ENCODE assay signal across 12 cellular contexts in genomic region chr7:45978731-45979211, GRCh38. TPM values are rescaled to one million over a fixed set of nuclear protein-coding genes. Genes with fewer than 3 reads are reported as not detected.
DNase-seq lines count a peak whose midpoint lies in the region; ATAC-seq, FAIRE-seq and TF ChIP-seq lines count a peak whose summit lies in the region.
"Had no signal": no experiment of that assay in that cellular context is flagged by ENCODE, and none has a peak within 500 bp of the region (broad histone marks: within the 10 kb centered on the region; RNA-seq: fewer than 3 reads in every experiment).

No MANE protein-coding gene starts in this region.

- H3K9me1 ChIP-seq in keratinocyte (ENCODE audit: control insufficient read depth, extremely low read depth, insufficient read depth, low read length) = no peaks in the 10 kb centered on the region

- H3K27ac Mint-ChIP-seq in activated CD4-positive, alpha-beta T cell treated with anti-CD3 and anti-CD28 coated beads, Interleukin-2, amount 10 ng/mL, durations not matched to agents 24 days and 14 days = peak overlapping the region; percentile 52
- H3K27ac Mint-ChIP-seq in activated T-helper 17 cell treated with anti-CD3 and anti-CD28 coated beads, Interleukin-2, amount 50 U/mL, for 72 hours = peak overlapping the region; percentile 72
- H3K27ac Mint-ChIP-seq: activated T-cell treated with anti-CD3 and anti-CD28 coated beads, Interleukin-2, amount 50 U/mL, for 72 hours; dendritic cell treated with granulocyte-macrophage colony-stimulating factor and Interleukin-4, amounts not matched to agents 40 ng/mL and 50 ng/mL, for 4 days had no signal

- H3K4me1 ChIP-seq in keratinocyte (ENCODE audit: control insufficient read depth, extremely low read depth, insufficient read depth, low read length) (peaks cover 26% of the 10 kb centered on the region), tibial artery (peaks cover 0 to 70% (median 46%) of the 10 kb centered on the region in 4 donors)
- H3K4me1 ChIP-seq: parathyroid adenoma had no signal

- no peaks in the 10 kb centered on the region for H4K20me1 ChIP-seq in keratinocyte (ENCODE audit: control insufficient read depth, extremely low read depth, insufficient read depth, low read length)

- H3K36me3 ChIP-seq in keratinocyte (ENCODE audit: control insufficient read depth in 2 of 2, extremely low read depth in 1 of 2, insufficient read depth in 2 of 2, low read length in 2 of 2) = no peaks in the 10 kb centered on the region
- H3K36me3 ChIP-seq in tibial artery = no peaks in the 10 kb centered on the region

- H3K4me3 ChIP-seq in keratinocyte (ENCODE audit: control insufficient read depth in 2 of 3, extremely low read depth in 1 of 3, insufficient read depth in 2 of 3, low read depth in 1 of 3, low read length in 3 of 3) (no peak overlapping the region), tibial artery (peak overlapping the region in 1 of 2 donors; percentile 9), dorsolateral prefrontal cortex (no peak overlapping the region)

- no peaks in the 10 kb centered on the region for H3K9me3 ChIP-seq in keratinocyte (ENCODE audit: control insufficient read depth, low read depth, low read length)
- no peaks in the 10 kb centered on the region for H3K9me3 ChIP-seq in tibial artery

- H3K9me3 Mint-ChIP-seq in activated CD4-positive, alpha-beta T cell treated with anti-CD3 and anti-CD28 coated beads, Interleukin-2, amount 10 ng/mL, durations not matched to agents 24 days and 14 days = no peaks in the 10 kb centered on the region
- no peaks in the 10 kb centered on the region for H3K9me3 Mint-ChIP-seq in activated T-helper 17 cell treated with anti-CD3 and anti-CD28 coated beads, Interleukin-2, amount 50 U/mL, for 72 hours
- H3K9me3 Mint-ChIP-seq: dendritic cell treated with granulocyte-macrophage colony-stimulating factor and Interleukin-4, amounts not matched to agents 40 ng/mL and 50 ng/mL, for 4 days had no signal

- no peaks in the 10 kb centered on the region for H3K36me3 Mint-ChIP-seq in activated CD4-positive, alpha-beta T cell treated with anti-CD3 and anti-CD28 coated beads, Interleukin-2, amount 10 ng/mL, durations not matched to agents 24 days and 14 days (ENCODE audit: low read depth)
- H3K36me3 Mint-ChIP-seq in activated T-helper 17 cell treated with anti-CD3 and anti-CD28 coated beads, Interleukin-2, amount 50 U/mL, for 72 hours (ENCODE audit: low read depth) = peaks cover 26% of the 10 kb centered on the region

- H3K9ac ChIP-seq in keratinocyte (ENCODE audit: control insufficient read depth, extremely low read depth, insufficient read depth, low read length) = peak overlapping the region; percentile 49
- H3K9ac ChIP-seq: parathyroid adenoma had no signal

- H3K4me3 Mint-ChIP-seq in activated CD4-positive, alpha-beta T cell treated with anti-CD3 and anti-CD28 coated beads, Interleukin-2, amount 10 ng/mL, durations not matched to agents 24 days and 14 days = no peak overlapping the region
- H3K4me3 Mint-ChIP-seq in activated T-helper 17 cell treated with anti-CD3 and anti-CD28 coated beads, Interleukin-2, amount 50 U/mL, for 72 hours = peak overlapping the region; percentile 5
- H3K4me3 Mint-ChIP-seq: activated T-cell treated with anti-CD3 and anti-CD28 coated beads, Interleukin-2, amount 50 U/mL, for 72 hours; dendritic cell treated with granulocyte-macrophage colony-stimulating factor and Interleukin-4, amounts not matched to agents 40 ng/mL and 50 ng/mL, for 4 days had no signal

- no peak for ATAC-seq in activated T-helper 17 cell treated with anti-CD3 and anti-CD28 coated beads, Interleukin-2, amount 50 U/mL, for 72 hours (replicated peaks)

- peaks cover 4% of the 10 kb centered on the region for H3K4me1 Mint-ChIP-seq in activated CD4-positive, alpha-beta T cell treated with anti-CD3 and anti-CD28 coated beads, Interleukin-2, amount 10 ng/mL, durations not matched to agents 24 days and 14 days
- H3K4me1 Mint-ChIP-seq in activated T-helper 17 cell treated with anti-CD3 and anti-CD28 coated beads, Interleukin-2, amount 50 U/mL, for 72 hours = no peaks in the 10 kb centered on the region

- no peak for TF ChIP-seq CTCF in keratinocyte (optimal IDR thresholded peaks at IDR 0.05 in 1 of 3, IDR thresholded peaks at IDR 0.05 in 1 of 3, conservative IDR thresholded peaks at IDR 0.05 in 1 of 3; ENCODE audit: extremely low read depth in 1 of 3, insufficient read depth in 2 of 3, low read length in 3 of 3)
- no peak for TF ChIP-seq CTCF in tibial artery (IDR thresholded peaks at IDR 0.05)
- no peak for TF ChIP-seq CTCF in dorsolateral prefrontal cortex (IDR thresholded peaks at IDR 0.05 in 54 of 56, conservative IDR thresholded peaks at IDR 0.05 in 2 of 56; ENCODE audit: low read depth in 1 of 56, partially characterized antibody in 56 of 56)

- H3K27me3 Mint-ChIP-seq in activated CD4-positive, alpha-beta T cell treated with anti-CD3 and anti-CD28 coated beads, Interleukin-2, amount 10 ng/mL, durations not matched to agents 24 days and 14 days = no peaks in the 10 kb centered on the region
- no peaks in the 10 kb centered on the region for H3K27me3 Mint-ChIP-seq in activated T-helper 17 cell treated with anti-CD3 and anti-CD28 coated beads, Interleukin-2, amount 50 U/mL, for 72 hours
- H3K27me3 Mint-ChIP-seq: dendritic cell treated with granulocyte-macrophage colony-stimulating factor and Interleukin-4, amounts not matched to agents 40 ng/mL and 50 ng/mL, for 4 days had no signal

- peak; percentile 41 for FAIRE-seq in keratinocyte (lab: Jason Lieb, UNC)

- dilution Hi-C loops in keratinocyte (cut with MboI; ENCODE audit: extremely low pct_ligation_motif_present, low sequenced_read_pairs) = no loop called here

- H3K27ac ChIP-seq in keratinocyte (ENCODE audit: control insufficient read depth, insufficient read depth, low read length) (peak overlapping the region; percentile 74), tibial artery (peak overlapping the region; percentile 55 to 85), dorsolateral prefrontal cortex (peak overlapping the region in 11 of 59 donors; percentile 18 to 61 (median 44))
- H3K27ac ChIP-seq: parathyroid adenoma had no signal

- no peaks in the 10 kb centered on the region for H3K79me2 ChIP-seq in keratinocyte (ENCODE audit: control insufficient read depth, insufficient read depth, low read length)
- H3K79me2 ChIP-seq: parathyroid adenoma had no signal

- peak; percentile 35 for DNase-seq in activated CD4-positive, alpha-beta T cell treated with anti-CD3 and anti-CD28 coated beads, Interleukin-2, amount 10 ng/mL, durations not matched to agents 24 days and 14 days
- no peak for DNase-seq in activated CD4-positive, alpha-beta T cell treated with anti-CD3 and anti-CD28 coated beads for 48 hours
- DNase-seq in keratinocyte (ENCODE audit: low read depth, low spot score) = no peak
- DNase-seq in tibial artery = no peak
- no peak for DNase-seq in dorsolateral prefrontal cortex
- no peak for DNase-seq in NCI-H146 (lab: John Stamatoyannopoulos, UW)
- no peak for DNase-seq in stimulated activated CD4-positive, alpha-beta T cell treated with anti-CD3 and anti-CD28 coated beads, Interleukin-4, amount 100 ng/mL, for 24 hours
- DNase-seq: KG1 had no signal

- no peak overlapping the region for H2AFZ ChIP-seq in keratinocyte (ENCODE audit: control insufficient read depth, low read length)
- H2AFZ ChIP-seq: parathyroid adenoma had no signal

- H3K27me3 ChIP-seq in keratinocyte (ENCODE audit: control insufficient read depth, extremely low read depth, insufficient read depth, low read length) (no peaks in the 10 kb centered on the region), tibial artery (no peaks in the 10 kb centered on the region), dorsolateral prefrontal cortex (peaks cover 0 to 52% (median 0%) of the 10 kb centered on the region in 45 donors)

- intact Hi-C loops in activated CD4-positive, alpha-beta T cell treated with anti-CD3 and anti-CD28 coated beads, Interleukin-2, amount 10 ng/mL, durations not matched to agents 24 days and 14 days (cut with micrococcal nuclease) = no loop called here
- intact Hi-C loops in tibial artery (cut with DNase I; ENCODE audit: low total_unique reads) (no loop called here), dorsolateral prefrontal cortex (cut with DNase I) (no loop called here)

- peak overlapping the region; percentile 40 for H3K4me2 ChIP-seq in keratinocyte (ENCODE audit: control insufficient read depth, extremely low read depth, insufficient read depth, low read depth, low read length)

RNA-seq across cellular contexts. Expression of gene IGFBP3, which starts 57.7 kb away (rescaled TPM):
- total RNA-seq in activated CD4-positive, alpha-beta T cell treated with anti-CD3 and anti-CD28 coated beads, Interleukin-2, amount 10 ng/mL, durations not matched to agents 24 days and 14 days = 0.72 and 1.5 TPM in 2 replicates
- total RNA-seq in activated T-helper 17 cell treated with anti-CD3 and anti-CD28 coated beads, Interleukin-2, amount 50 U/mL, for 72 hours = 1 to 10 TPM; 2.6 to 3.6 TPM
- 0.95 to 83.3 TPM (median 14.0 TPM) in 3 replicates for polyA plus RNA-seq in keratinocyte
- polyA plus RNA-seq in keratinocyte (2011; ENCODE audit: low read depth) = 2.4 TPM
- polyA plus RNA-seq in keratinocyte (2011; cell fraction: cytosol; rRNA removed) = 1.4 and 3.0 TPM in 2 replicates
- 19.5 and 23.4 TPM in 2 replicates for polyA plus RNA-seq in keratinocyte (2011; cell fraction: nucleus; rRNA removed)
- polyA plus RNA-seq in keratinocyte (2012; ENCODE audit: low replicate concordance) = 0.86 and 6.5 TPM in 2 replicates
- 5.8 to 31.5 TPM in 2 of 3 replicates, not detected in the other for polyA minus RNA-seq in keratinocyte
- polyA minus RNA-seq in keratinocyte (2011; cell fraction: cytosol; rRNA and poly(A)+ RNA removed) = 2.9 TPM
- polyA minus RNA-seq in keratinocyte (2011; cell fraction: nucleus; rRNA and poly(A)+ RNA removed) = 20.2 and 23.7 TPM in 2 replicates
- total RNA-seq in dorsolateral prefrontal cortex = 10 to 100 TPM in 116 of 120 experiments, 1 to 10 TPM in 4; 6.7 to 98.7 (median 22.3) TPM
